12 cellular contexts compared by ENCODE assay signal in genomic region chr5:7871560-7872113, GRCh38. TPM values are rescaled to one million over a fixed set of nuclear protein-coding genes. Genes with fewer than 3 reads are reported as not detected.
DNase-seq lines count a peak whose midpoint lies in the region; ATAC-seq lines count a peak whose summit lies in the region.
"Had no signal": no experiment of that assay in that cellular context is flagged by ENCODE, and none has a peak within 500 bp of the region (broad histone marks: within the 10 kb centered on the region; RNA-seq: fewer than 3 reads in every experiment).

No MANE protein-coding gene starts in this region.

- DNase-seq in CD8-positive, alpha-beta memory T cell = no peak
- DNase-seq in effector memory CD4-positive, alpha-beta T cell = no peak
- DNase-seq in NCI-H1417 treated with DMSO at 0.1 percent for 48 hours (lab: John Stamatoyannopoulos, UW) (no peak), NCI-H1092 (lab: John Stamatoyannopoulos, UW) (no peak), T-helper 9 cell (no peak)
- DNase-seq: COR-L47, NCI-H524 treated with DMSO at 0.1 percent for 48 hours, testis had no signal

- no peak overlapping the region for H3K4me3 ChIP-seq in CD8-positive, alpha-beta memory T cell (ENCODE audit: low read length)
- peak overlapping the region; percentile 3 for H3K4me3 ChIP-seq in effector memory CD4-positive, alpha-beta T cell (ENCODE audit: insufficient read depth, low read depth, low read length, poor library complexity, severe bottlenecking)
- H3K4me3 ChIP-seq: testis had no signal

- H3K9me3 Mint-ChIP-seq in CD8-positive, alpha-beta memory T cell = no peaks in the 10 kb centered on the region
- H3K9me3 Mint-ChIP-seq in IgD-negative memory B cell = no peaks in the 10 kb centered on the region

- H3K4me1 ChIP-seq in CD8-positive, alpha-beta memory T cell (ENCODE audit: insufficient read depth, low read length) = peaks cover 57% of the 10 kb centered on the region
- peaks cover 27% of the 10 kb centered on the region for H3K4me1 ChIP-seq in effector memory CD4-positive, alpha-beta T cell (ENCODE audit: control insufficient read depth, insufficient read depth, low read length, poor library complexity, severe bottlenecking)

- no peaks in the 10 kb centered on the region for H3K27me3 ChIP-seq in CD8-positive, alpha-beta memory T cell (ENCODE audit: insufficient read depth, low read length, poor library complexity, severe bottlenecking)
- no peaks in the 10 kb centered on the region for H3K27me3 ChIP-seq in effector memory CD4-positive, alpha-beta T cell (replicated peaks; ENCODE audit: control insufficient read depth, insufficient read depth, low read length, poor library complexity, severe bottlenecking)
- H3K27me3 ChIP-seq: testis had no signal

- peaks cover 8 to 46% (median 13%) of the 10 kb centered on the region in 3 donors for H3K36me3 Mint-ChIP-seq in CD8-positive, alpha-beta memory T cell
- peaks cover 12% of the 10 kb centered on the region for H3K36me3 Mint-ChIP-seq in IgD-negative memory B cell

- H3K27ac ChIP-seq in CD8-positive, alpha-beta memory T cell (ENCODE audit: low read depth, low read length) = no peak overlapping the region
- peak overlapping the region; percentile 35 for H3K27ac ChIP-seq in effector memory CD4-positive, alpha-beta T cell (ENCODE audit: insufficient read depth, low read length, poor library complexity, severe bottlenecking)
- H3K27ac ChIP-seq: testis had no signal

- H3K9me3 ChIP-seq in CD8-positive, alpha-beta memory T cell (ENCODE audit: low read length) = no peaks in the 10 kb centered on the region
- no peaks in the 10 kb centered on the region for H3K9me3 ChIP-seq in effector memory CD4-positive, alpha-beta T cell (ENCODE audit: control insufficient read depth, low read length)
- H3K9me3 ChIP-seq: testis had no signal

- H3K27me3 Mint-ChIP-seq in CD8-positive, alpha-beta memory T cell = peaks cover 0 to 3% of the 10 kb centered on the region in 2 donors
- no peaks in the 10 kb centered on the region for H3K27me3 Mint-ChIP-seq in IgD-negative memory B cell

- H3K27ac Mint-ChIP-seq in CD8-positive, alpha-beta memory T cell = peak overlapping the region; percentile 81 to 95 (median 86)
- H3K27ac Mint-ChIP-seq in IgD-negative memory B cell = peak overlapping the region; percentile 11 to 79 (median 59)

- H3K4me3 Mint-ChIP-seq in CD8-positive, alpha-beta memory T cell = peak overlapping the region; percentile 72 to 96 (median 92)
- peak overlapping the region in 2 of 4 donors; percentile 82 to 94 for H3K4me3 Mint-ChIP-seq in IgD-negative memory B cell

- POLR2A ChIA-PET in CD8-positive, alpha-beta memory T cell (lab: Charles Lee) = interaction anchor here (1.3 kb wide), 1 partner anchor 21 kb away, joined by 4 read pairs; the partner anchor contains the start of gene CFAP90

- H3K4me1 Mint-ChIP-seq in CD8-positive, alpha-beta memory T cell = peaks cover 75 to 90% (median 90%) of the 10 kb centered on the region in 3 donors
- H3K4me1 Mint-ChIP-seq in IgD-negative memory B cell = peaks cover 47 to 54% (median 53%) of the 10 kb centered on the region in 3 donors

- ATAC-seq in GM19463 (IDR thresholded peaks at IDR 0.05; ENCODE audit: unreplicated experiment) = peak; percentile 15
- no peak for ATAC-seq in HG02588 (IDR thresholded peaks at IDR 0.05; ENCODE audit: unreplicated experiment)

- CTCF ChIA-PET in CD8-positive, alpha-beta memory T cell (lab: Charles Lee) = interaction anchor here (0.9 to 2.1 kb wide), 3 partner anchors 11 to 27 kb away, joined by 3 to 10 read pairs (median 3); no protein-coding TSS in a partner anchor

- H3K36me3 ChIP-seq in CD8-positive, alpha-beta memory T cell (ENCODE audit: insufficient read depth, low read length) = peaks cover 15% of the 10 kb centered on the region
- H3K36me3 ChIP-seq in effector memory CD4-positive, alpha-beta T cell (ENCODE audit: control insufficient read depth, insufficient read depth, low read length) = peaks cover 14% of the 10 kb centered on the region

RNA-seq across cellular contexts. Expression of gene MTRR, which starts 2.7 kb away (rescaled TPM):
- total RNA-seq in CD8-positive, alpha-beta memory T cell = 10 to 100 TPM; 45.5 to 50.5 TPM
- 36.8 TPM for polyA plus RNA-seq in CD8-positive, alpha-beta memory T cell
- 27.4 TPM for polyA plus RNA-seq in IgD-negative memory B cell

RNA-seq across cellular contexts. Expression of gene FASTKD3, which starts 2.8 kb away (rescaled TPM):
- total RNA-seq in CD8-positive, alpha-beta memory T cell = 10 to 100 TPM; 20.4 to 21.3 TPM
- 12.3 TPM for polyA plus RNA-seq in CD8-positive, alpha-beta memory T cell
- 11.2 TPM for polyA plus RNA-seq in IgD-negative memory B cell

RNA-seq across cellular contexts. Expression of gene CFAP90, which starts 20.7 kb away (rescaled TPM):
- total RNA-seq in CD8-positive, alpha-beta memory T cell = not detected
- polyA plus RNA-seq in CD8-positive, alpha-beta memory T cell = not detected
- polyA plus RNA-seq in IgD-negative memory B cell = not detected
- total RNA-seq: HT-29 had no signal
